Comparison of ENCODE assay signal across 12 cellular contexts in the genomic region with DNA sequence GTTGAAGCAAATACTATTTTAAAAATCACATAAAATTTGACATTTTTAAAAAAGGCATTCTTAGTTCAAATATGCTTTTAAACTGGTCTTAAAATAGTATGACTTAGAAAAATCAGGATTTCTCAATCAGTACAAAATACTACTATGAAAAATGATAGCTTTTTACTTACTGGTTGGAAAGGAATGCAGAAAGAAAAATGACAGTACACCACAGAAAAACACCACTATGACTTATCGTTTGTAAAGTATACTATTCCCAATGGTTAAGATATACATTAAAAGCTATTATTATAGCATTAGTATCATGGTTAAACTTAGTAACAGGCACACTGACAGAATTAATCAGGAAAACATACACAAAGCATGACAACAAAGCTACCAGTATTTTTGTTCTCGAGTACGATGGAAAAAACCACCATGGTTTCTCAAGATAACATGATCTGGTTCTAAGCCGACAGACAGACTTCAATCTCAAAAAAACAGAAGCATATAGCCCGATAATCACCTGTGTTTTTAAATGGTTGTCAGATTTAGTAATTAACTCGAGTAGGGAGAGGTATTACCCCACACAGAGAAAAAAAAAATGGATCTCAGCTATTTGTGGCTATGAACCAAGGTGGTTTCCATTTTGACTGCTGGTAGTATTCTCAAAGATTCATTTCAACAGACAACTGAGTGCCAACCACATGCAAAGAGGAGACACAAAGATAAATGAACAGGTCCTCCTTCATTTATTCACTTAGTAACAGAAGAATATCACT. TPM values are rescaled to one million over a fixed set of nuclear protein-coding genes. Genes with fewer than 3 reads are reported as not detected.
DNase-seq lines count a peak whose midpoint lies in the region; ATAC-seq and TF ChIP-seq lines count a peak whose summit lies in the region.
"Had no signal": no experiment of that assay in that cellular context is flagged by ENCODE, and none has a peak within 500 bp of the region (broad histone marks: within the 10 kb centered on the region; RNA-seq: fewer than 3 reads in every experiment).

No MANE protein-coding gene starts in this region.

- no peak overlapping the region for H3K27ac ChIP-seq in MM.1S (ENCODE audit: low read length)

- POLR2A ChIA-PET in WTC11 (lab: Charles Lee) = no interaction called here
- POLR2A ChIA-PET in naive thymus-derived CD8-positive, alpha-beta T cell (lab: Charles Lee) = interaction anchor here (0.6 kb wide), 1 partner anchor 79 kb away, joined by 3 read pairs; no protein-coding TSS in a partner anchor
- POLR2A ChIA-PET in HEK293T (lab: Yijun Ruan, JAX) = no interaction called here

- H3K36me3 Mint-ChIP-seq in WTC11 = peaks cover 6% of the 10 kb centered on the region
- H3K36me3 Mint-ChIP-seq in naive thymus-derived CD8-positive, alpha-beta T cell = peaks cover 0 to 52% (median 28%) of the 10 kb centered on the region in 3 donors

- no peak overlapping the region for H2AFZ ChIP-seq in MM.1S (ENCODE audit: low read length)

- no peaks in the 10 kb centered on the region for H3K9me3 ChIP-seq in MM.1S (replicated peaks; ENCODE audit: insufficient read depth, low read length)

- H3K4me3 ChIP-seq in GM12865 (ENCODE audit: low read depth, low read length) = no peak overlapping the region
- no peak overlapping the region for H3K4me3 ChIP-seq in MM.1S (ENCODE audit: low read length)

- peaks cover 90% of the 10 kb centered on the region for H3K79me2 ChIP-seq in MM.1S (ENCODE audit: low read length)

- CTCF ChIA-PET in WTC11 (lab: Charles Lee) = no interaction called here
- CTCF ChIA-PET in HEK293T (lab: Yijun Ruan, JAX) = no interaction called here

- H3K4me3 Mint-ChIP-seq in WTC11 = no peak overlapping the region
- H3K4me3 Mint-ChIP-seq in naive thymus-derived CD8-positive, alpha-beta T cell = peak overlapping the region in 1 of 10 donors; percentile 22

- peaks cover 37% of the 10 kb centered on the region for H3K4me1 Mint-ChIP-seq in WTC11
- H3K4me1 Mint-ChIP-seq in naive thymus-derived CD8-positive, alpha-beta T cell = peaks cover 24 to 72% (median 54%) of the 10 kb centered on the region in 4 donors

- H3K9ac ChIP-seq in MM.1S (ENCODE audit: low read length) = no peak overlapping the region

- H3K27me3 Mint-ChIP-seq in WTC11 (ENCODE audit: low read depth) = no peaks in the 10 kb centered on the region
- no peaks in the 10 kb centered on the region for H3K27me3 Mint-ChIP-seq in naive thymus-derived CD8-positive, alpha-beta T cell

- peak overlapping the region; percentile 30; the same call in 1 of the 2 replicates for H3K27ac Mint-ChIP-seq in WTC11
- peak overlapping the region in 4 of 10 donors; percentile 2 to 71 (median 37) for H3K27ac Mint-ChIP-seq in naive thymus-derived CD8-positive, alpha-beta T cell

- H3K36me3 ChIP-seq in MM.1S (replicated peaks; ENCODE audit: insufficient read depth, low read length) = no peaks in the 10 kb centered on the region; the same call in 1 of the 2 replicates

- ATAC-seq in HG02642 (IDR thresholded peaks at IDR 0.05; ENCODE audit: poor library complexity, unreplicated experiment) (peak; percentile 70), WTC11 (no peak)
- peak; percentile 44 to 59 for ATAC-seq in naive thymus-derived CD8-positive, alpha-beta T cell
- ATAC-seq: Right ventricle myocardium inferior had no signal

- DNase-seq in GM12865 (ENCODE audit: low read depth) (peak; percentile 21), WTC11 (ENCODE audit: low spot score) (no peak), SHP77 (lab: John Stamatoyannopoulos, UW) (no peak), occipital lobe (lab: John Stamatoyannopoulos, UW) (no peak), MM.1S (no peak), HEK293T (ENCODE audit: extremely low spot score) (no peak)
- DNase-seq in naive thymus-derived CD8-positive, alpha-beta T cell = no peak
- DNase-seq: DMS153; effector CD8-positive, alpha-beta T cell; NCI-H2081 had no signal

- H3F3A ChIP-seq in MM.1S (ENCODE audit: insufficient read depth, low read length) = no peaks in the 10 kb centered on the region

- no peak for TF ChIP-seq CTCF in GM12865 (IDR thresholded peaks at IDR 0.05; ENCODE audit: insufficient read depth, low read depth, low read length, missing control alignments)
- no peak for TF ChIP-seq CTCF in WTC11 (IDR thresholded peaks at IDR 0.05)
- TF ChIP-seq CTCF in MM.1S (IDR thresholded peaks at IDR 0.05; ENCODE audit: low read length) = no peak

- H3K27me3 ChIP-seq in MM.1S (replicated peaks; ENCODE audit: insufficient read depth, low read length) = no peaks in the 10 kb centered on the region

- no peaks in the 10 kb centered on the region; the same call in 1 of the 2 replicates for H4K20me1 ChIP-seq in MM.1S (ENCODE audit: insufficient read depth, low read length)

- H3K9me3 Mint-ChIP-seq in WTC11 = no peaks in the 10 kb centered on the region
- peaks cover 0 to 2% (median 0%) of the 10 kb centered on the region in 9 donors for H3K9me3 Mint-ChIP-seq in naive thymus-derived CD8-positive, alpha-beta T cell

- H3K4me1 ChIP-seq in MM.1S (ENCODE audit: low read length) = no peaks in the 10 kb centered on the region

- H3K4me2 ChIP-seq in MM.1S (ENCODE audit: low read depth, low read length) = no peak overlapping the region

- no peaks in the 10 kb centered on the region for H3K9me2 ChIP-seq in MM.1S (replicated peaks; ENCODE audit: insufficient read depth, low read length)

TF ChIP-seq in WTC11, 78 proteins besides CTCF, POLR2A, EP300 and RAD21 (continues in another document):
- TF ChIP-seq GRHL2 (CRISPR knock-in tag; IDR thresholded peaks at IDR 0.05; ENCODE audit: insufficient replicate concordance, severe bottlenecking) (no peak), TCF7 (CRISPR knock-in tag; IDR thresholded peaks at IDR 0.05; ENCODE audit: low read depth) (no peak), RELA (CRISPR knock-in tag; IDR thresholded peaks at IDR 0.05; ENCODE audit: borderline replicate concordance) (no peak), NFATC4 (CRISPR knock-in tag; IDR thresholded peaks at IDR 0.05) (no peak), NR2C2 (CRISPR knock-in tag; IDR thresholded peaks at IDR 0.05) (no peak), GTF2I (CRISPR knock-in tag; conservative IDR thresholded peaks at IDR 0.05) (no peak), ZNF317 (CRISPR knock-in tag; IDR thresholded peaks at IDR 0.05; ENCODE audit: borderline replicate concordance, low read depth) (no peak)
- TF ChIP-seq, protein P1, sequence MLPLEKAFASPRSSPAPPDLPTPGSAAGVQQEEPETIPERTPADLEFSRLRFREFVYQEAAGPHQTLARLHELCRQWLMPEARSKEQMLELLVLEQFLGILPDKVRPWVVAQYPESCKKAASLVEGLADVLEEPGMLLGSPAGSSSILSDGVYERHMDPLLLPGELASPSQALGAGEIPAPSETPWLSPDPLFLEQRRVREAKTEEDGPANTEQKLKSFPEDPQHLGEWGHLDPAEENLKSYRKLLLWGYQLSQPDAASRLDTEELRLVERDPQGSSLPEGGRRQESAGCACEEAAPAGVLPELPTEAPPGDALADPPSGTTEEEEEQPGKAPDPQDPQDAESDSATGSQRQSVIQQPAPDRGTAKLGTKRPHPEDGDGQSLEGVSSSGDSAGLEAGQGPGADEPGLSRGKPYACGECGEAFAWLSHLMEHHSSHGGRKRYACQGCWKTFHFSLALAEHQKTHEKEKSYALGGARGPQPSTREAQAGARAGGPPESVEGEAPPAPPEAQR (CRISPR knock-in tag; IDR thresholded peaks at IDR 0.05) = no peak
- TF ChIP-seq, protein P2, sequence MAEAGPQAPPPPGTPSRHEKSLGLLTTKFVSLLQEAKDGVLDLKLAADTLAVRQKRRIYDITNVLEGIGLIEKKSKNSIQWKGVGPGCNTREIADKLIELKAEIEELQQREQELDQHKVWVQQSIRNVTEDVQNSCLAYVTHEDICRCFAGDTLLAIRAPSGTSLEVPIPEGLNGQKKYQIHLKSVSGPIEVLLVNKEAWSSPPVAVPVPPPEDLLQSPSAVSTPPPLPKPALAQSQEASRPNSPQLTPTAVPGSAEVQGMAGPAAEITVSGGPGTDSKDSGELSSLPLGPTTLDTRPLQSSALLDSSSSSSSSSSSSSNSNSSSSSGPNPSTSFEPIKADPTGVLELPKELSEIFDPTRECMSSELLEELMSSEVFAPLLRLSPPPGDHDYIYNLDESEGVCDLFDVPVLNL (CRISPR knock-in tag; IDR thresholded peaks at IDR 0.05; ENCODE audit: borderline replicate concordance, low read depth) = no peak

TF ChIP-seq in HEK293T, 16 proteins besides CTCF, POLR2A, EP300 and RAD21:
- no peak for TF ChIP-seq ARNT (IDR thresholded peaks at IDR 0.05)
- TF ChIP-seq FOXM1 (IDR thresholded peaks at IDR 0.05; ENCODE audit: borderline replicate concordance) = no peak
- TF ChIP-seq TARDBP (IDR thresholded peaks at IDR 0.05) = no peak
- no peak for TF ChIP-seq FOXA1 (IDR thresholded peaks at IDR 0.05)
- no peak for TF ChIP-seq BHLHE40 (IDR thresholded peaks at IDR 0.05; ENCODE audit: borderline replicate concordance)
- no peak for TF ChIP-seq LEF1 (IDR thresholded peaks at IDR 0.05; ENCODE audit: borderline replicate concordance)
- no peak for TF ChIP-seq FOXK2 (IDR thresholded peaks at IDR 0.05)
- no peak for TF ChIP-seq CTBP1 (IDR thresholded peaks at IDR 0.05; ENCODE audit: borderline replicate concordance)
- TF ChIP-seq NFRKB (IDR thresholded peaks at IDR 0.05) = no peak
- no peak for TF ChIP-seq L3MBTL2 (conservative IDR thresholded peaks at IDR 0.05)

RNA-seq across cellular contexts. Expression of a gene that starts 39.1 kb away (rescaled TPM):
- total RNA-seq in WTC11 (2021) = 74.4 to 86.2 TPM (median 80.7 TPM) in 3 replicates
- 10 to 100 TPM; 96.5 to 96.8 TPM for total RNA-seq in naive thymus-derived CD8-positive, alpha-beta T cell
- polyA plus RNA-seq in naive thymus-derived CD8-positive, alpha-beta T cell = 10 to 100 TPM; 20.0 to 57.0 (median 26.1) TPM
- 98.6 TPM for total RNA-seq in occipital lobe
